In the genomic region with DNA sequence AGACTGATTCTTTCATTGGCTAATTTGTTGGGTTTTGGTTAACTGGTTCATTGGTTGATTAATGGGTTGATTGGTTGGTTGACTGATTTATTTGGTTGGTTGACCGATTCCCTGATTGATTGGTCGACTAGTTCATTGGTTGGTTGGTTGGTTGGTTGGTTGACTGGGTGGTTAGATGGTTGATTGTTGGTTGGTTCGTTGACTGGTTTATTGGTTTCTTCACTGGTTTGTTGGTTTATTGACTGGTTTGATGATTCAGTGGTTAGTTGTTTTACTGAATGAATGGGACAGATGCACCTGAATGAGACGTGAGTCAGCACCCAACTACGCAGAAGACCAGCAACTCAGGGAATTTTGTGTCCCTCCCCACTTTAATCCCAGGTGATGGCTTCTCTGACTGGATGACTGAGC, we compare ENCODE assay signal across 1 cellular context.
TF ChIP-seq lines count a peak whose summit lies in the region.

No MANE protein-coding gene starts in this region.

TF ChIP-seq in K562, 482 proteins besides CTCF, POLR2A, EP300 and RAD21 (continued from another document):
- TF ChIP-seq ZNF444 (CRISPR knock-in tag; IDR thresholded peaks at IDR 0.05) (no peak), DNMT1 (IDR thresholded peaks at IDR 0.05) (0 out of 2 replicates have a peak, but pooled peaks have one; percentile 32), SMARCA5 (IDR thresholded peaks at IDR 0.05) (no peak), ZNF586 (CRISPR knock-in tag; conservative IDR thresholded peaks at IDR 0.05) (no peak), ELF4 (CRISPR knock-in tag; IDR thresholded peaks at IDR 0.05) (peak; percentile 98), GABPB1 (CRISPR knock-in tag; IDR thresholded peaks at IDR 0.05) (0 out of 2 replicates have a peak, but pooled peaks have one; percentile 6), POLR2AphosphoS2 (IDR thresholded peaks at IDR 0.05; ENCODE audit: low read length) (no peak; the same call in 1 of the 2 replicates), TAF1 (IDR thresholded peaks at IDR 0.05; ENCODE audit: control insufficient read depth, extremely low read depth, insufficient read depth, low read length, severe bottlenecking) (no peak), MIER1 (IDR thresholded peaks at IDR 0.05; ENCODE audit: low read depth) (no peak), XRCC5 (IDR thresholded peaks at IDR 0.05; ENCODE audit: low read depth, low read length) (no peak)
- TF ChIP-seq, protein P1, sequence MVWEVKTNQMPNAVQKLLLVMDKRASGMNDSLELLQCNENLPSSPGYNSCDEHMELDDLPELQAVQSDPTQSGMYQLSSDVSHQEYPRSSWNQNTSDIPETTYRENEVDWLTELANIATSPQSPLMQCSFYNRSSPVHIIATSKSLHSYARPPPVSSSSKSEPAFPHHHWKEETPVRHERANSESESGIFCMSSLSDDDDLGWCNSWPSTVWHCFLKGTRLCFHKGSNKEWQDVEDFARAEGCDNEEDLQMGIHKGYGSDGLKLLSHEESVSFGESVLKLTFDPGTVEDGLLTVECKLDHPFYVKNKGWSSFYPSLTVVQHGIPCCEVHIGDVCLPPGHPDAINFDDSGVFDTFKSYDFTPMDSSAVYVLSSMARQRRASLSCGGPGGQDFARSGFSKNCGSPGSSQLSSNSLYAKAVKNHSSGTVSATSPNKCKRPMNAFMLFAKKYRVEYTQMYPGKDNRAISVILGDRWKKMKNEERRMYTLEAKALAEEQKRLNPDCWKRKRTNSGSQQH (CRISPR knock-in tag; IDR thresholded peaks at IDR 0.05) = peak; percentile 95
- TF ChIP-seq, protein P2, sequence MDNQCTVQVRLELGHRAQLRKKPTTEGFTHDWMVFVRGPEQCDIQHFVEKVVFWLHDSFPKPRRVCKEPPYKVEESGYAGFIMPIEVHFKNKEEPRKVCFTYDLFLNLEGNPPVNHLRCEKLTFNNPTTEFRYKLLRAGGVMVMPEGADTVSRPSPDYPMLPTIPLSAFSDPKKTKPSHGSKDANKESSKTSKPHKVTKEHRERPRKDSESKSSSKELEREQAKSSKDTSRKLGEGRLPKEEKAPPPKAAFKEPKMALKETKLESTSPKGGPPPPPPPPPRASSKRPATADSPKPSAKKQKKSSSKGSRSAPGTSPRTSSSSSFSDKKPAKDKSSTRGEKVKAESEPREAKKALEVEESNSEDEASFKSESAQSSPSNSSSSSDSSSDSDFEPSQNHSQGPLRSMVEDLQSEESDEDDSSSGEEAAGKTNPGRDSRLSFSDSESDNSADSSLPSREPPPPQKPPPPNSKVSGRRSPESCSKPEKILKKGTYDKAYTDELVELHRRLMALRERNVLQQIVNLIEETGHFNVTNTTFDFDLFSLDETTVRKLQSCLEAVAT (IDR thresholded peaks at IDR 0.05) = peak; percentile 52 to 56; a peak in 2 of 4 replicates
- TF ChIP-seq, protein P3, sequence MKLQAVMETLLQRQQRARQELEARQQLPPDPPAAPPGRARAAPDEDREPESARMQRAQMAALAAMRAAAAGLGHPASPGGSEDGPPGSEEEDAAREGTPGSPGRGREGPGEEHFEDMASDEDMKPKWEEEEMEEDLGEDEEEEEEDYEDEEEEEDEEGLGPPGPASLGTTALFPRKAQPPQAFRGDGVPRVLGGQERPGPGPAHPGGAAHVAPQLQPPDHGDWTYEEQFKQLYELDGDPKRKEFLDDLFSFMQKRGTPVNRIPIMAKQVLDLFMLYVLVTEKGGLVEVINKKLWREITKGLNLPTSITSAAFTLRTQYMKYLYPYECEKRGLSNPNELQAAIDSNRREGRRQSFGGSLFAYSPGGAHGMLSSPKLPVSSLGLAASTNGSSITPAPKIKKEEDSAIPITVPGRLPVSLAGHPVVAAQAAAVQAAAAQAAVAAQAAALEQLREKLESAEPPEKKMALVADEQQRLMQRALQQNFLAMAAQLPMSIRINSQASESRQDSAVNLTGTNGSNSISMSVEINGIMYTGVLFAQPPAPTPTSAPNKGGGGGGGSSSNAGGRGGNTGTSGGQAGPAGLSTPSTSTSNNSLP (IDR thresholded peaks at IDR 0.05; ENCODE audit: borderline replicate concordance, low read depth, low read length) = no peak
- TF ChIP-seq, protein P4, sequence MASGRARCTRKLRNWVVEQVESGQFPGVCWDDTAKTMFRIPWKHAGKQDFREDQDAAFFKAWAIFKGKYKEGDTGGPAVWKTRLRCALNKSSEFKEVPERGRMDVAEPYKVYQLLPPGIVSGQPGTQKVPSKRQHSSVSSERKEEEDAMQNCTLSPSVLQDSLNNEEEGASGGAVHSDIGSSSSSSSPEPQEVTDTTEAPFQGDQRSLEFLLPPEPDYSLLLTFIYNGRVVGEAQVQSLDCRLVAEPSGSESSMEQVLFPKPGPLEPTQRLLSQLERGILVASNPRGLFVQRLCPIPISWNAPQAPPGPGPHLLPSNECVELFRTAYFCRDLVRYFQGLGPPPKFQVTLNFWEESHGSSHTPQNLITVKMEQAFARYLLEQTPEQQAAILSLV (tag; IDR thresholded peaks at IDR 0.05) = peak; percentile 18; the same call in 1 of the 2 replicates
